22 cellular contexts compared by ENCODE assay signal in genomic region chr6:140160909-140161308, GRCh38.
"Had no signal": no experiment of that assay in that cellular context is flagged by ENCODE, and none has a peak within 500 bp of the region (broad histone marks: within the 10 kb centered on the region; RNA-seq: fewer than 3 reads in every experiment).

No MANE protein-coding gene starts in this region.

- H3K9me3 ChIP-seq: SK-N-SH had no signal

- FAIRE-seq: HepG2 had no signal

- H3K27me3 ChIP-seq: MG63 had no signal

- ATAC-seq: HepG2 had no signal

- H3K27ac ChIP-seq: RWPE1 had no signal

- H3K36me3 ChIP-seq: MG63 had no signal

- DNase-seq: IMR-90, Karpas-422, KG1, MG63, NCI-H1092, NCI-H1105 treated with DMSO at 0.1 percent for 48 hours, NCI-H1417 treated with DMSO at 0.1 percent for 48 hours, NCI-H146, NCI-H1694 treated with DMSO at 0.1 percent for 48 hours, NCI-H1930, NCI-H2081, NCI-H2107, NCI-H2227 treated with DMSO at 0.1 percent for 48 hours, NCI-H446, NCI-H510A, NCI-H524 treated with DMSO at 0.1 percent for 48 hours, NCI-H69, NCI-H774, SHP77, SK-N-SH had no signal

- H3K4me3 ChIP-seq: MG63 had no signal
